In the genomic region with DNA sequence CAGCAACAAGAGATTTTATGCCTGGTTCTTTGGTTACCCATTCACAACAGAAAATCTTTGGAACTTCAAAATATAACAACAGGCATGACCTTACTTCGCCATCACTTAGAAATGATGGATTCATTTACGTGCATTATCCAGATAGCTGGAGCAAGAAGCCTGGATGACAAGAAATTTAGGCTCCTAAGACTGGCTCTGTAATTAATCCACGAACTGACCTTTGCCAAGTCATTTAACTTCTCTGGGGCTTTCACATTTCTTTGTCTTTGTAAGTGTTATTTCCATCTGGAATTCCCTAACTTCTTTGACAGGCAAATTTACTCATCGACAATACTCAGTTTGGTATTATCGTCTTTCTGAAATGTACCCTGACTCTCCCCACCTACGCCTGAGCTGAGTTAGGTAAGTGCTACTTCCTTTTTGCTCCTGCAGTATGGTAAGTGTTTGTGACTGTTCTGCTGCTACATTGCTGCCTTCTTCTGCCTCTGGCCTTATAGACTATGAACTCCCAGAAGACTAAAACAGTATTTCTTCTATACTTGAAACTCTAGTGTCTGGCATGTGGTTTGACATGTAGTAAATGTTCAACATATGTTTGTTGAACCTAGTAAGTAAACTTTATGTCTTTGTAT, we compare ENCODE assay signal across 8 cellular contexts. TPM values are rescaled to one million over a fixed set of nuclear protein-coding genes. Genes with fewer than 3 reads are reported as not detected.
DNase-seq lines count a peak whose midpoint lies in the region; ATAC-seq and TF ChIP-seq lines count a peak whose summit lies in the region.

No MANE protein-coding gene starts in this region.

- H3K9me3 ChIP-seq in PC-9 (ENCODE audit: insufficient read depth, low read depth) = no peaks in the 10 kb centered on the region

- peak overlapping the region; percentile 62 for H3K4me3 Mint-ChIP-seq in activated naive CD8-positive, alpha-beta T cell treated with anti-CD3 and anti-CD28 coated beads, Interleukin-2, amount 10 ng/mL, durations not matched to agents 7 days and 5 days

- H3K36me3 Mint-ChIP-seq in activated naive CD8-positive, alpha-beta T cell treated with anti-CD3 and anti-CD28 coated beads, Interleukin-2, amount 10 ng/mL, durations not matched to agents 7 days and 5 days = no peaks in the 10 kb centered on the region

- H3K27me3 ChIP-seq in PC-9 (ENCODE audit: insufficient read depth, low read depth) = no peaks in the 10 kb centered on the region

- no peak overlapping the region for H2AFZ ChIP-seq in PC-9

- BruUV-seq in PC-9 (replicated peaks; lab: Mats Ljungman, UMichigan) = no TSS peak

- H3K9me3 Mint-ChIP-seq in activated naive CD8-positive, alpha-beta T cell treated with anti-CD3 and anti-CD28 coated beads, Interleukin-2, amount 10 ng/mL, durations not matched to agents 7 days and 5 days = peaks cover 3% of the 10 kb centered on the region

- H3K27ac Mint-ChIP-seq in activated naive CD8-positive, alpha-beta T cell treated with anti-CD3 and anti-CD28 coated beads, Interleukin-2, amount 10 ng/mL, durations not matched to agents 7 days and 5 days = peak overlapping the region; percentile 89

- H3K27ac ChIP-seq in PC-9 = no peak overlapping the region

- no peaks in the 10 kb centered on the region for H3K79me2 ChIP-seq in PC-9 (ENCODE audit: low read depth)

- peaks cover 18% of the 10 kb centered on the region for H3K4me1 Mint-ChIP-seq in activated naive CD8-positive, alpha-beta T cell treated with anti-CD3 and anti-CD28 coated beads, Interleukin-2, amount 10 ng/mL, durations not matched to agents 7 days and 5 days

- no peak overlapping the region for H3K4me2 ChIP-seq in PC-9

- DNase-seq in GM12865 (ENCODE audit: low read depth) (peak; percentile 83), PC-9 (no peak), left ventricle myocardium superior (no peak), cardiac septum (ENCODE audit: low spot score) (no peak)
- no peak for DNase-seq in activated naive CD8-positive, alpha-beta T cell treated with anti-CD3 and anti-CD28 coated beads, Interleukin-2, amount 10 ng/mL, durations not matched to agents 7 days and 5 days
- DNase-seq in NK-92 treated with Interleukin-12 subunit alpha and Interleukin-12 subunit beta, amount 100 ng/mL, for 24 hours (lab: John Stamatoyannopoulos, UW) = no peak

- CTCF ChIA-PET in PC-9 (lab: Charles Lee) = interaction anchor here (0.7 kb wide), 1 partner anchor 568 kb away, joined by 3 read pairs; no protein-coding TSS in a partner anchor

- H3K36me3 ChIP-seq in PC-9 (ENCODE audit: low read depth) = no peaks in the 10 kb centered on the region

- intact Hi-C loops in PC-9 (cut with micrococcal nuclease; ENCODE audit: unreplicated experiment) = no loop called here
- intact Hi-C loops in left ventricle myocardium superior (cut with micrococcal nuclease) = no loop called here
- intact Hi-C loops in cardiac septum (cut with DNase I) = no loop called here

- H4K20me1 ChIP-seq in PC-9 (ENCODE audit: insufficient read depth) = no peaks in the 10 kb centered on the region

- TF ChIP-seq CTCF in GM12865 (IDR thresholded peaks at IDR 0.05; ENCODE audit: insufficient read depth, low read depth, low read length, missing control alignments) (no peak), PC-9 (conservative IDR thresholded peaks at IDR 0.05) (no peak)

- H3K9me2 ChIP-seq in PC-9 (ENCODE audit: insufficient read depth) = no peaks in the 10 kb centered on the region

- POLR2A ChIA-PET in activated naive CD8-positive, alpha-beta T cell treated with anti-CD3 and anti-CD28 coated beads, Interleukin-2, amount 10 ng/mL, durations not matched to agents 7 days and 5 days (lab: Charles Lee) = no interaction called here
- POLR2A ChIA-PET in PC-9 (lab: Charles Lee; ENCODE audit: unreplicated experiment) = no interaction called here

- ATAC-seq in GM19452 (IDR thresholded peaks at IDR 0.05; ENCODE audit: unreplicated experiment) = peak; percentile 90
- ATAC-seq in HG03139 (IDR thresholded peaks at IDR 0.05; ENCODE audit: unreplicated experiment) = peak; percentile 90
- peak; percentile 74 for ATAC-seq in activated naive CD8-positive, alpha-beta T cell treated with anti-CD3 and anti-CD28 coated beads, Interleukin-2, amount 10 ng/mL, durations not matched to agents 7 days and 5 days (ENCODE audit: low read depth)
- ATAC-seq in left ventricle myocardium superior = no peak

- H3K4me1 ChIP-seq in PC-9 (replicated peaks; ENCODE audit: insufficient read depth) = 0 out of 2 replicates have a peak, but pooled peaks cover 7% of the 10 kb centered on the region

- H3K27me3 Mint-ChIP-seq in activated naive CD8-positive, alpha-beta T cell treated with anti-CD3 and anti-CD28 coated beads, Interleukin-2, amount 10 ng/mL, durations not matched to agents 7 days and 5 days = no peaks in the 10 kb centered on the region

- H3F3A ChIP-seq in PC-9 (ENCODE audit: insufficient read depth, low read depth) = peaks cover 3% of the 10 kb centered on the region; the same call in 1 of the 2 replicates

- H3K4me3 ChIP-seq in GM12865 (ENCODE audit: low read depth, low read length) (peak overlapping the region; percentile 50), PC-9 (no peak overlapping the region)

RNA-seq across cellular contexts. Expression of a gene that starts 5.5 kb away (rescaled TPM):
- total RNA-seq in activated naive CD8-positive, alpha-beta T cell treated with anti-CD3 and anti-CD28 coated beads, Interleukin-2, amount 10 ng/mL, durations not matched to agents 7 days and 5 days = 10 to 100 TPM; 50.8 to 57.0 TPM
- total RNA-seq in PC-9 (2021) = 38.9 and 39.8 TPM in 2 replicates
- 19.9 TPM for total RNA-seq in left ventricle myocardium superior
- 49.8 TPM for total RNA-seq in cardiac septum
